1 cellular context compared by ENCODE assay signal in genomic region chr2:51707625-51708024, GRCh38.
TF ChIP-seq lines count a peak whose summit lies in the region.

No MANE protein-coding gene starts in this region.

TF ChIP-seq in HepG2, 621 proteins besides CTCF, POLR2A, EP300 and RAD21 (continued from another document):
- TF ChIP-seq ONECUT2 (CRISPR knock-in tag; IDR thresholded peaks at IDR 0.05) (no peak), HNRNPK (IDR thresholded peaks at IDR 0.05; ENCODE audit: low read depth, low read length, poor library complexity, severe bottlenecking) (peak; percentile 95), ZSCAN20 (CRISPR knock-in tag; IDR thresholded peaks at IDR 0.05; ENCODE audit: borderline replicate concordance) (no peak)
